ENCODE assay signal across 18 cellular contexts in genomic region chr3:149015383-149015782, GRCh38. TPM values are rescaled to one million over a fixed set of nuclear protein-coding genes. Genes with fewer than 3 reads are reported as not detected.
DNase-seq lines count a peak whose midpoint lies in the region; ATAC-seq and TF ChIP-seq lines count a peak whose summit lies in the region.
"Had no signal": no experiment of that assay in that cellular context is flagged by ENCODE, and none has a peak within 500 bp of the region (broad histone marks: within the 10 kb centered on the region; RNA-seq: fewer than 3 reads in every experiment).

No MANE protein-coding gene starts in this region.

- peaks cover 69% of the 10 kb centered on the region for H3K36me3 Mint-ChIP-seq in CD8-positive, alpha-beta T cell

- H3K9me3 Mint-ChIP-seq in CD8-positive, alpha-beta T cell, result no peaks in the 10 kb centered on the region

- intact Hi-C loops in CD8-positive, alpha-beta T cell (cut with DNase I, micrococcal nuclease), result no loop called here
- intact Hi-C loops in IMR-90 (cut with micrococcal nuclease), result loop anchor here (5.0 kb wide), 1 partner anchor 58 kb away; no protein-coding TSS in a partner anchor
- intact Hi-C loops in gastrocnemius medialis (cut with DNase I; ENCODE audit: low total_unique reads), result loop anchor here (10.0 kb wide), 5 partner anchors 879 to 1389 kb away; partner anchors contain the start of genes PFN2 and TSC22D2

- H3K23ac ChIP-seq in IMR-90 (ENCODE audit: low read depth, low read length), result peak overlapping the region; percentile 28; the same call in 1 of the 2 replicates

- H3K4me1 Mint-ChIP-seq in CD8-positive, alpha-beta T cell (ENCODE audit: low read depth), result peaks cover 48% of the 10 kb centered on the region

- H3K18ac ChIP-seq in IMR-90 (ENCODE audit: low read depth, low read length), result peak overlapping the region; percentile 91

- no peak for TF ChIP-seq POLR2A in IMR-90 (IDR thresholded peaks at IDR 0.05; ENCODE audit: low read depth, low read length)
- TF ChIP-seq POLR2A in gastrocnemius medialis (IDR thresholded peaks at IDR 0.05), result no peak

- H3K27me3 Mint-ChIP-seq in CD8-positive, alpha-beta T cell (ENCODE audit: low read depth), result no peaks in the 10 kb centered on the region
- H3K27me3 Mint-ChIP-seq: brain had no signal

- H2BK5ac ChIP-seq in IMR-90 (ENCODE audit: low read depth, low read length, poor library complexity, severe bottlenecking), result peak overlapping the region; percentile 74

- peak overlapping the region; percentile 62 for H2AK5ac ChIP-seq in IMR-90 (ENCODE audit: low read depth, low read length)

- no peak overlapping the region for H3K4me3 Mint-ChIP-seq in CD8-positive, alpha-beta T cell
- H3K4me3 Mint-ChIP-seq: brain had no signal

- 80% methylated on average over 2 of the region's 2 CpGs; no CpG with 5 or more reads in 1 of the 2 experiments for WGBS in IMR-90 (ENCODE audit: extremely low coverage in 2 of 2, insufficient read length in 1 of 2), 2 experiments

- H3K4me1 ChIP-seq in CD8-positive, alpha-beta T cell (ENCODE audit: insufficient read depth, low read length), result no peaks in the 10 kb centered on the region
- H3K4me1 ChIP-seq in IMR-90 (ENCODE audit: control insufficient read depth, insufficient read depth, low read length) (peaks cover 45% of the 10 kb centered on the region), fibroblast of lung (ENCODE audit: control insufficient read depth, extremely low read depth, insufficient read depth, low read length) (peaks cover 29% of the 10 kb centered on the region), gastrocnemius medialis (peaks cover 88% of the 10 kb centered on the region in 2 donors)
- H3K4me1 ChIP-seq: BLaER1 had no signal

- dilution Hi-C loops in IMR-90 (cut with HindIII; ENCODE audit: low sequenced_read_pairs, unreplicated experiment), result no loop called here

- peak overlapping the region; percentile 19 for H3K27ac Mint-ChIP-seq in CD8-positive, alpha-beta T cell

- H3K4ac ChIP-seq in IMR-90 (ENCODE audit: low read depth, low read length), result peak overlapping the region; percentile 66

- H4K20me1 ChIP-seq in IMR-90 (ENCODE audit: insufficient read depth, low read length) (peaks cover 6% of the 10 kb centered on the region; the same call in 1 of the 2 replicates), fibroblast of lung (ENCODE audit: control insufficient read depth, extremely low read depth, insufficient read depth, low read length) (no peaks in the 10 kb centered on the region)

- H2BK20ac ChIP-seq in IMR-90 (ENCODE audit: low read depth, low read length), result peak overlapping the region; percentile 82

- H3K79me2 ChIP-seq in fibroblast of lung (ENCODE audit: control insufficient read depth, insufficient read depth, low read length), result no peaks in the 10 kb centered on the region

- H3K9me3 ChIP-seq in CD8-positive, alpha-beta T cell (ENCODE audit: low read length), result no peaks in the 10 kb centered on the region
- H3K9me3 ChIP-seq in IMR-90 (ENCODE audit: control insufficient read depth, insufficient read depth, low read length) (no peaks in the 10 kb centered on the region), fibroblast of lung (ENCODE audit: control insufficient read depth, insufficient read depth, low read depth, low read length) (no peaks in the 10 kb centered on the region), gastrocnemius medialis (no peaks in the 10 kb centered on the region)
- H3K9me3 ChIP-seq: BLaER1 had no signal

- H2AFZ ChIP-seq in IMR-90 (replicated peaks; ENCODE audit: low read length, poor library complexity), result no peak overlapping the region
- H2AFZ ChIP-seq in fibroblast of lung (ENCODE audit: low read length), result no peak overlapping the region

- H3K14ac ChIP-seq in IMR-90 (replicated peaks; ENCODE audit: low read depth, low read length), result peak overlapping the region; percentile 28

- peaks cover 29 to 66% of the 10 kb centered on the region in 2 experiments for H3K79me1 ChIP-seq in IMR-90 (ENCODE audit: low read depth in 1 of 2, low read length in 2 of 2)

- no peak for ATAC-seq in CD8-positive, alpha-beta T cell
- ATAC-seq in IMR-90 (ENCODE audit: low read depth) (no peak), gastrocnemius medialis (no peak)
- ATAC-seq: activated CD4-positive, CD25-positive, alpha-beta regulatory T cell treated with anti-CD3 and anti-CD28 coated beads, Interleukin-2, amount 50 U/mL, for 24 hours had no signal

- POLR2A ChIA-PET in CD8-positive, alpha-beta T cell (lab: Charles Lee), result no interaction called here
- POLR2A ChIA-PET in IMR-90 (lab: Charles Lee; ENCODE audit: unreplicated experiment), result interaction anchor here (0.6 kb wide), 1 partner anchor 28 kb away, joined by 3 read pairs; no protein-coding TSS in a partner anchor

- in situ Hi-C loops in IMR-90 (cut with MboI; ENCODE audit: low sequenced_read_pairs) (no loop called here), gastrocnemius medialis (cut with MboI; ENCODE audit: low sequenced_read_pairs in 4 of 4) (loop anchor here in 1 of 4 donors (25.0 kb wide), 1 partner anchor 1047 kb away; no protein-coding TSS in a partner anchor)

- TF ChIP-seq CTCF in CD8-positive, alpha-beta T cell (IDR thresholded peaks at IDR 0.05), result no peak
- no peak for TF ChIP-seq CTCF in IMR-90 (conservative IDR thresholded peaks at IDR 0.05; ENCODE audit: low read depth, low read length)
- TF ChIP-seq CTCF in fibroblast of lung (conservative IDR thresholded peaks at IDR 0.05 in 1 of 2, IDR thresholded peaks at IDR 0.05 in 1 of 2; ENCODE audit: low read depth in 1 of 2, low read length in 2 of 2), result no peak
- TF ChIP-seq CTCF in gastrocnemius medialis (IDR thresholded peaks at IDR 0.05 in 4 of 5, conservative IDR thresholded peaks at IDR 0.05 in 1 of 5), result no peak

- H3K56ac ChIP-seq in IMR-90 (ENCODE audit: extremely low read depth, insufficient read depth, low read length), result peak overlapping the region; percentile 8; the same call in 1 of the 2 replicates

- peak overlapping the region in 1 of 2 experiments; percentile 78; a peak in 3 of 4 replicates for H4K8ac ChIP-seq in IMR-90 (ENCODE audit: low read depth in 2 of 2, low read length in 2 of 2)

- H3K9ac ChIP-seq in IMR-90 (ENCODE audit: low read depth, low read length) (no peak overlapping the region), fibroblast of lung (ENCODE audit: insufficient read depth, low read length) (no peak overlapping the region)
- H3K9ac ChIP-seq: BLaER1 had no signal

- no TSS peak for BruUV-seq in IMR-90 (replicated peaks; lab: Mats Ljungman, UMichigan)

- H3K27ac ChIP-seq in CD8-positive, alpha-beta T cell (ENCODE audit: low read depth, low read length), result no peak overlapping the region
- H3K27ac ChIP-seq in IMR-90 (ENCODE audit: insufficient read depth, low read length) (peak overlapping the region; percentile 68), fibroblast of lung (ENCODE audit: insufficient read depth, low read length) (peak overlapping the region; percentile 56), gastrocnemius medialis (peak overlapping the region; percentile 98 to 100 (median 100))
- H3K27ac ChIP-seq: BLaER1 had no signal

- no peak for TF ChIP-seq RAD21 in IMR-90 (IDR thresholded peaks at IDR 0.05; ENCODE audit: low read length)

- DNase-seq in CD8-positive, alpha-beta T cell, result no peak
- DNase-seq in IMR-90 (peak; percentile 44), fibroblast of lung (ENCODE audit: low read depth in 2 of 2) (peak in 1 of 2 donors; percentile 40), gastrocnemius medialis (no peak), NCI-H748 treated with DMSO at 0.1 percent for 48 hours (lab: John Stamatoyannopoulos, UW) (no peak), SHP77 (lab: John Stamatoyannopoulos, UW) (no peak)
- DNase-seq in activated T-cell treated with anti-CD3 and anti-CD28 coated beads, Interleukin-2, amount 50 U/mL, for 48 hours, result no peak
- DNase-seq: activated CD8-positive, alpha-beta memory T cell treated with anti-CD3 and anti-CD28 coated beads, Interleukin-2, amount 50 U/mL, for 48 hours; activated naive CD4-positive, alpha-beta T cell; hippocampal formation; midbrain; NCI-H187 treated with DMSO at 0.1 percent for 48 hours; NCI-H446; occipital lobe; stimulated activated CD4-positive, alpha-beta T cell treated with anti-CD3 and anti-CD28 coated beads, Interleukin-4, amount 100 ng/mL, for 24 hours had no signal

- H3K27me3 ChIP-seq in CD8-positive, alpha-beta T cell (ENCODE audit: insufficient read depth, low read length), result no peaks in the 10 kb centered on the region
- no peaks in the 10 kb centered on the region for H3K27me3 ChIP-seq in IMR-90 (ENCODE audit: control insufficient read depth, insufficient read depth, low read length)
- H3K27me3 ChIP-seq in fibroblast of lung (ENCODE audit: control insufficient read depth, insufficient read depth, low read length), result no peaks in the 10 kb centered on the region
- H3K27me3 ChIP-seq in gastrocnemius medialis, result no peaks in the 10 kb centered on the region
- H3K27me3 ChIP-seq: BLaER1 had no signal

- H3K4me2 ChIP-seq in IMR-90 (ENCODE audit: low read depth, low read length) (no peak overlapping the region), fibroblast of lung (ENCODE audit: extremely low read depth, insufficient read depth, low read length) (no peak overlapping the region)
- H3K4me2 ChIP-seq: BLaER1 had no signal

- no peak overlapping the region for H3K4me3 ChIP-seq in CD8-positive, alpha-beta T cell (ENCODE audit: low read depth, low read length)
- no peak overlapping the region for H3K4me3 ChIP-seq in IMR-90 (ENCODE audit: insufficient read depth, low read depth, low read length)
- H3K4me3 ChIP-seq in fibroblast of lung (replicated peaks in 1 of 4; ENCODE audit: control extremely low read depth in 1 of 4, insufficient read depth in 1 of 4, low read depth in 3 of 4, low read length in 4 of 4), result no peak overlapping the region
- H3K4me3 ChIP-seq in gastrocnemius medialis, result no peak overlapping the region
- H3K4me3 ChIP-seq: BLaER1 had no signal

- peak overlapping the region; percentile 79; the same call in 2 of the 3 replicates for H2BK15ac ChIP-seq in IMR-90 (ENCODE audit: low read depth, low read length)

- H3K9me1 ChIP-seq in IMR-90 (ENCODE audit: insufficient read depth, low read length), result peaks cover 41% of the 10 kb centered on the region

- H2AK9ac ChIP-seq in IMR-90 (replicated peaks; ENCODE audit: low read depth, low read length, poor library complexity), result peak overlapping the region; percentile 22

- CTCF ChIA-PET in CD8-positive, alpha-beta T cell (lab: Charles Lee), result no interaction called here
- CTCF ChIA-PET in IMR-90 (lab: Yijun Ruan, JAX), result interaction anchor here (1.4 kb wide), 1 partner anchor 52 kb away, joined by 3 read pairs; no protein-coding TSS in a partner anchor

- H2BK120ac ChIP-seq in IMR-90 (ENCODE audit: low read depth, low read length), result peak overlapping the region; percentile 64

- H3K36me3 ChIP-seq in CD8-positive, alpha-beta T cell (ENCODE audit: insufficient read depth, low read length), result peaks cover 27% of the 10 kb centered on the region
- peaks cover 15% of the 10 kb centered on the region for H3K36me3 ChIP-seq in IMR-90 (ENCODE audit: control insufficient read depth, insufficient read depth, low read length)
- peaks cover 5% of the 10 kb centered on the region for H3K36me3 ChIP-seq in fibroblast of lung (ENCODE audit: control insufficient read depth, insufficient read depth, low read length)
- H3K36me3 ChIP-seq in gastrocnemius medialis, result peaks cover 0 to 34% of the 10 kb centered on the region in 2 donors

- H4K5ac ChIP-seq in IMR-90 (ENCODE audit: low read depth, low read length), result peak overlapping the region; percentile 68

- peak overlapping the region; percentile 58 for H4K91ac ChIP-seq in IMR-90 (ENCODE audit: insufficient read depth, low read depth, low read length)

RNA-seq across cellular contexts. Expression of gene GYG1, which starts 24.0 kb away (rescaled TPM):
- 10 to 100 TPM; 29.4 to 35.2 TPM for total RNA-seq in CD8-positive, alpha-beta T cell
- total RNA-seq in IMR-90 (2012; rRNA removed) (77.8 and 90.3 TPM in 2 replicates), fibroblast of lung (43.1 and 71.5 TPM in 2 replicates), gastrocnemius medialis (100 to 1,000 TPM; 298 to 526 (median 331) TPM)
- polyA plus RNA-seq in IMR-90 (2012; rRNA removed) (43.6 and 48.4 TPM in 2 replicates), fibroblast of lung (88.5 and 224 TPM in 2 replicates)
- polyA plus RNA-seq in IMR-90 (2012; cell fraction: cytosol; rRNA removed), result 17.9 and 77.6 TPM in 2 replicates
- polyA plus RNA-seq in IMR-90 (2012; cell fraction: nucleus; rRNA removed; ENCODE audit: low replicate concordance), result 44.9 and 46.5 TPM in 2 replicates
- 113 and 232 TPM in 2 replicates for polyA plus RNA-seq in fibroblast of lung (2012)
- 36.2 and 86.0 TPM in 2 replicates for polyA minus RNA-seq in fibroblast of lung (ENCODE audit: low replicate concordance)

Comparison
In these comparisons a context has a peak if more than half of its experiments do, and no peak if none do; other contexts are left out.
1. intact Hi-C loops: an anchor here in IMR-90 (5.0 kb wide) and gastrocnemius medialis (10.0 kb wide); none called in CD8-positive, alpha-beta T cell.